Comparison of ENCODE assay signal across 32 cellular contexts in the genomic region with DNA sequence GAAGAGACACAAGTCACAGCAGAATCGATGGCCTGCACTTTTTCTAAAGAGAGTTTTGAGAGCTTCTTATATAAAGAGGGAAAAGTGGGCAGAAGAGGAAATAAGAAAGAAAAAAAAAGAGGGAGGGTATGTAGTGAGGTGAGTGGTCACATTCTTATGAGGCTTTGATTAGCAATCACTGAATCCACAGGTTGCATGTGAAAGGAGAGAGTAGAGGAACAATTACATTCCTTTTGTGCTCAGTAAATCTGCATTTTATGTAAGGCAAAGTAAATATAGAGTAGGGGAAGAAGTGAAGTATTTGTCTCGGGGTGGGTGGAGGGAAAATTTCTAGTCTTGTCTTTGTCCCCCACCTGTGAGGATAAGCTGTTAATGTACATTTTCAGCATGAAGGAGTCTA. TPM values are rescaled to one million over a fixed set of nuclear protein-coding genes. Genes with fewer than 3 reads are reported as not detected.
"Had no signal": no experiment of that assay in that cellular context is flagged by ENCODE, and none has a peak within 500 bp of the region (broad histone marks: within the 10 kb centered on the region; RNA-seq: fewer than 3 reads in every experiment).

No MANE protein-coding gene starts in this region.

- DNase-seq: colonic mucosa; effector CD8-positive, alpha-beta T cell; foreskin keratinocyte; heart left ventricle; hippocampal formation; left ventricle myocardium superior; lower lobe of right lung; stimulated activated CD4-positive, alpha-beta T cell treated with anti-CD3 and anti-CD28 coated beads, Interleukin-2, amount 100 ng/mL, for 24 hours; stimulated activated CD4-positive, alpha-beta T cell treated with anti-CD3 and anti-CD28 coated beads, Interleukin-4, amount 100 ng/mL, for 24 hours; stimulated activated naive CD4-positive, alpha-beta T cell treated with Interleukin-2 at 50 U/mL for 16 hours; stomach; thyroid gland; trophoblast cell had no signal

- ATAC-seq: foreskin keratinocyte; gastroesophageal sphincter; heart left ventricle; left ventricle myocardium superior; lower lobe of right lung; sciatic nerve; stimulated activated effector memory CD8-positive, alpha-beta T cell treated with anti-CD3 and anti-CD28 coated beads, Interleukin-12 subunit alpha, Interleukin-12 subunit beta, amount 100 ng/mL, for 72 hours had no signal

- H3K4me3 ChIP-seq: colonic mucosa, esophagus muscularis mucosa, gastroesophageal sphincter, heart left ventricle, lower lobe of right lung, neural progenitor cell, prostate gland, right atrium auricular region, stomach, thyroid gland, vagina had no signal

- H3K4me1 Mint-ChIP-seq: nephron; stimulated activated effector memory CD8-positive, alpha-beta T cell treated with anti-CD3 and anti-CD28 coated beads, Interleukin-12 subunit alpha, Interleukin-12 subunit beta, amount 100 ng/mL, for 72 hours had no signal

- H3K9me3 ChIP-seq: colonic mucosa, gastroesophageal sphincter, heart left ventricle, lower lobe of right lung, prostate gland, thyroid gland, vagina had no signal

- H3K27ac Mint-ChIP-seq: dendritic cell treated with granulocyte-macrophage colony-stimulating factor and Interleukin-4, amounts not matched to agents 40 ng/mL and 50 ng/mL, for 4 days; neural progenitor cell; stimulated activated effector memory CD8-positive, alpha-beta T cell treated with anti-CD3 and anti-CD28 coated beads, Interleukin-12 subunit alpha, Interleukin-12 subunit beta, amount 100 ng/mL, for 72 hours had no signal

- H3K36me3 Mint-ChIP-seq: neural progenitor cell; stimulated activated effector memory CD8-positive, alpha-beta T cell treated with anti-CD3 and anti-CD28 coated beads, Interleukin-12 subunit alpha, Interleukin-12 subunit beta, amount 100 ng/mL, for 72 hours had no signal

- H3K27me3 ChIP-seq: colonic mucosa, esophagus muscularis mucosa, foreskin keratinocyte, gastroesophageal sphincter, heart left ventricle, neural progenitor cell, right atrium auricular region, stomach, thyroid gland, vagina had no signal

- H3K4me3 Mint-ChIP-seq: dendritic cell treated with granulocyte-macrophage colony-stimulating factor and Interleukin-4, amounts not matched to agents 40 ng/mL and 50 ng/mL, for 4 days; nephron; neural progenitor cell; stimulated activated effector memory CD8-positive, alpha-beta T cell treated with anti-CD3 and anti-CD28 coated beads, Interleukin-12 subunit alpha, Interleukin-12 subunit beta, amount 100 ng/mL, for 72 hours had no signal

- H3K27ac ChIP-seq: colonic mucosa, esophagus muscularis mucosa, foreskin keratinocyte, gastroesophageal sphincter, heart left ventricle, lower lobe of right lung, neural progenitor cell, parathyroid adenoma, prostate gland, right atrium auricular region, stomach, thyroid gland, vagina had no signal

- H3K36me3 ChIP-seq: colonic mucosa, esophagus muscularis mucosa, gastroesophageal sphincter, heart left ventricle, lower lobe of right lung, neural progenitor cell, prostate gland, right atrium auricular region, stomach, thyroid gland, vagina had no signal

- H3K4me1 ChIP-seq: colonic mucosa, esophagus muscularis mucosa, foreskin keratinocyte, gastroesophageal sphincter, heart left ventricle, lower lobe of right lung, neural progenitor cell, parathyroid adenoma, prostate gland, right atrium auricular region, stomach, thyroid gland, vagina had no signal

- H3K9me3 Mint-ChIP-seq: dendritic cell treated with granulocyte-macrophage colony-stimulating factor and Interleukin-4, amounts not matched to agents 40 ng/mL and 50 ng/mL, for 4 days; stimulated activated effector memory CD8-positive, alpha-beta T cell treated with anti-CD3 and anti-CD28 coated beads, Interleukin-12 subunit alpha, Interleukin-12 subunit beta, amount 100 ng/mL, for 72 hours had no signal

RNA-seq across cellular contexts. Expression of gene SMPX, which starts 54.7 kb away (rescaled TPM):
- total RNA-seq: endothelial cell of umbilical vein, epithelial cell of proximal tubule, fibroblast of lung, foreskin keratinocyte, lower lobe of right lung, mononuclear cell, osteoblast, sciatic nerve, subcutaneous adipose tissue, temporal lobe, thyroid gland, ureter, vagina had no signal
